1 cellular context compared by ENCODE assay signal in genomic region chr9:129996161-129996849, GRCh38.
TF ChIP-seq lines count a peak whose summit lies in the region.

No MANE protein-coding gene starts in this region.

TF ChIP-seq in K562, 482 proteins besides CTCF, POLR2A, EP300 and RAD21 (continued from another document and continues in another):
- TF ChIP-seq, protein P1, sequence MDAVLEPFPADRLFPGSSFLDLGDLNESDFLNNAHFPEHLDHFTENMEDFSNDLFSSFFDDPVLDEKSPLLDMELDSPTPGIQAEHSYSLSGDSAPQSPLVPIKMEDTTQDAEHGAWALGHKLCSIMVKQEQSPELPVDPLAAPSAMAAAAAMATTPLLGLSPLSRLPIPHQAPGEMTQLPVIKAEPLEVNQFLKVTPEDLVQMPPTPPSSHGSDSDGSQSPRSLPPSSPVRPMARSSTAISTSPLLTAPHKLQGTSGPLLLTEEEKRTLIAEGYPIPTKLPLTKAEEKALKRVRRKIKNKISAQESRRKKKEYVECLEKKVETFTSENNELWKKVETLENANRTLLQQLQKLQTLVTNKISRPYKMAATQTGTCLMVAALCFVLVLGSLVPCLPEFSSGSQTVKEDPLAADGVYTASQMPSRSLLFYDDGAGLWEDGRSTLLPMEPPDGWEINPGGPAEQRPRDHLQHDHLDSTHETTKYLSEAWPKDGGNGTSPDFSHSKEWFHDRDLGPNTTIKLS (IDR thresholded peaks at IDR 0.05; ENCODE audit: borderline replicate concordance, low read depth) = 0 out of 2 replicates have a peak, but pooled peaks have one; percentile 32
- TF ChIP-seq ZNF140 (CRISPR knock-in tag; IDR thresholded peaks at IDR 0.05) = no peak
- no peak for TF ChIP-seq MAZ (CRISPR knock-in tag; conservative IDR thresholded peaks at IDR 0.05 in 1 of 2, IDR thresholded peaks at IDR 0.05 in 1 of 2)
- TF ChIP-seq ZBTB49 (CRISPR knock-in tag; IDR thresholded peaks at IDR 0.05; ENCODE audit: borderline replicate concordance) = no peak
- no peak for TF ChIP-seq MECOM (CRISPR knock-in tag; IDR thresholded peaks at IDR 0.05)
- no peak for TF ChIP-seq NONO (IDR thresholded peaks at IDR 0.05; ENCODE audit: low read depth in 2 of 2, low read length in 1 of 2)
- TF ChIP-seq FOXK2 (conservative IDR thresholded peaks at IDR 0.05 in 1 of 2, IDR thresholded peaks at IDR 0.05 in 1 of 2; ENCODE audit: low read depth in 2 of 2) = no peak
- TF ChIP-seq RBFOX2 (IDR thresholded peaks at IDR 0.05; ENCODE audit: low read depth, low read length) = 0 out of 2 replicates have a peak, but pooled peaks have one; percentile 28
- TF ChIP-seq COPS2 (conservative IDR thresholded peaks at IDR 0.05) = no peak
- no peak for TF ChIP-seq ZBTB11 (CRISPR knock-in tag; IDR thresholded peaks at IDR 0.05)
- TF ChIP-seq ZEB2 (IDR thresholded peaks at IDR 0.05) = no peak
- TF ChIP-seq POLR2AphosphoS2 (IDR thresholded peaks at IDR 0.05; ENCODE audit: low read length) = no peak
- no peak for TF ChIP-seq CEBPG (CRISPR knock-in tag; IDR thresholded peaks at IDR 0.05)
- TF ChIP-seq CEBPG (tag; conservative IDR thresholded peaks at IDR 0.05 in 1 of 2, IDR thresholded peaks at IDR 0.05 in 1 of 2) = no peak
- TF ChIP-seq SPI1 (IDR thresholded peaks at IDR 0.05; ENCODE audit: borderline replicate concordance, low read depth, low read length) = peak; percentile 83
- TF ChIP-seq ZNF551 (CRISPR knock-in tag; IDR thresholded peaks at IDR 0.05) = no peak
- TF ChIP-seq ZNF507 (tag; conservative IDR thresholded peaks at IDR 0.05) = no peak
- TF ChIP-seq NCOA2 (IDR thresholded peaks at IDR 0.05; ENCODE audit: partially characterized antibody in 2 of 2) = no peak
- TF ChIP-seq, protein P2, sequence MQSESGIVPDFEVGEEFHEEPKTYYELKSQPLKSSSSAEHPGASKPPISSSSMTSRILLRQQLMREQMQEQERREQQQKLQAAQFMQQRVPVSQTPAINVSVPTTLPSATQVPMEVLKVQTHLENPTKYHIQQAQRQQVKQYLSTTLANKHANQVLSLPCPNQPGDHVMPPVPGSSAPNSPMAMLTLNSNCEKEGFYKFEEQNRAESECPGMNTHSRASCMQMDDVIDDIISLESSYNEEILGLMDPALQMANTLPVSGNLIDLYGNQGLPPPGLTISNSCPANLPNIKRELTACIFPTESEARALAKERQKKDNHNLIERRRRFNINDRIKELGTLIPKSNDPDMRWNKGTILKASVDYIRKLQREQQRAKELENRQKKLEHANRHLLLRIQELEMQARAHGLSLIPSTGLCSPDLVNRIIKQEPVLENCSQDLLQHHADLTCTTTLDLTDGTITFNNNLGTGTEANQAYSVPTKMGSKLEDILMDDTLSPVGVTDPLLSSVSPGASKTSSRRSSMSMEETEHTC (IDR thresholded peaks at IDR 0.05) = no peak
- TF ChIP-seq ZNF444 (CRISPR knock-in tag; IDR thresholded peaks at IDR 0.05) = no peak
- no peak for TF ChIP-seq KLF16 (IDR thresholded peaks at IDR 0.05)
- no peak for TF ChIP-seq CREM (IDR thresholded peaks at IDR 0.05; ENCODE audit: low read depth)
- no peak for TF ChIP-seq PHF21A (IDR thresholded peaks at IDR 0.05; ENCODE audit: borderline replicate concordance, low read depth)
- no peak for TF ChIP-seq PRPF4 (IDR thresholded peaks at IDR 0.05; ENCODE audit: insufficient read depth, low read depth, low read length, poor library complexity, severe bottlenecking)
- no peak for TF ChIP-seq SOX6 (IDR thresholded peaks at IDR 0.05)
- no peak for TF ChIP-seq HDAC8 (tag; IDR thresholded peaks at IDR 0.05)
- TF ChIP-seq HSF4 (CRISPR knock-in tag; IDR thresholded peaks at IDR 0.05; ENCODE audit: borderline replicate concordance) = no peak
- TF ChIP-seq RHOXF2B (CRISPR knock-in tag; conservative IDR thresholded peaks at IDR 0.05) = no peak
- TF ChIP-seq, protein P3, sequence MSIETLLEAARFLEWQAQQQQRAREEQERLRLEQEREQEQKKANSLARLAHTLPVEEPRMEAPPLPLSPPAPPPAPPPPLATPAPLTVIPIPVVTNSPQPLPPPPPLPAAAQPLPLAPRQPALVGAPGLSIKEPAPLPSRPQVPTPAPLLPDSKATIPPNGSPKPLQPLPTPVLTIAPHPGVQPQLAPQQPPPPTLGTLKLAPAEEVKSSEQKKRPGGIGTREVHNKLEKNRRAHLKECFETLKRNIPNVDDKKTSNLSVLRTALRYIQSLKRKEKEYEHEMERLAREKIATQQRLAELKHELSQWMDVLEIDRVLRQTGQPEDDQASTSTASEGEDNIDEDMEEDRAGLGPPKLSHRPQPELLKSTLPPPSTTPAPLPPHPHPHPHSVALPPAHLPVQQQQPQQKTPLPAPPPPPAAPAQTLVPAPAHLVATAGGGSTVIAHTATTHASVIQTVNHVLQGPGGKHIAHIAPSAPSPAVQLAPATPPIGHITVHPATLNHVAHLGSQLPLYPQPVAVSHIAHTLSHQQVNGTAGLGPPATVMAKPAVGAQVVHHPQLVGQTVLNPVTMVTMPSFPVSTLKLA (conservative IDR thresholded peaks at IDR 0.05) = 0 out of 4 replicates have a peak, but pooled peaks of 1 of the 2 experiments have one; percentile 12
- TF ChIP-seq HDAC3 (IDR thresholded peaks at IDR 0.05; ENCODE audit: borderline replicate concordance, partially characterized antibody) = peak; percentile 1
- TF ChIP-seq POLR2B (IDR thresholded peaks at IDR 0.05; ENCODE audit: low read depth, partially characterized antibody) = no peak
- TF ChIP-seq CREBBP (IDR thresholded peaks at IDR 0.05; ENCODE audit: low read depth, low read length) = no peak
- TF ChIP-seq POU5F1 (IDR thresholded peaks at IDR 0.05; ENCODE audit: borderline replicate concordance, low read depth, low read length, partially characterized antibody) = no peak
- no peak for TF ChIP-seq HLTF (IDR thresholded peaks at IDR 0.05)
- TF ChIP-seq ZNF263 (CRISPR knock-in tag; IDR thresholded peaks at IDR 0.05; ENCODE audit: borderline replicate concordance) = no peak
- TF ChIP-seq FOXJ2 (tag; IDR thresholded peaks at IDR 0.05) = no peak
- no peak for TF ChIP-seq GATAD2A (IDR thresholded peaks at IDR 0.05)
- no peak for TF ChIP-seq ZNF398 (CRISPR knock-in tag; IDR thresholded peaks at IDR 0.05)
- TF ChIP-seq ARHGAP35 (IDR thresholded peaks at IDR 0.05; ENCODE audit: partially characterized antibody) = no peak
- no peak for TF ChIP-seq KLF10 (CRISPR knock-in tag; IDR thresholded peaks at IDR 0.05)
- no peak for TF ChIP-seq CCNT2 (IDR thresholded peaks at IDR 0.05; ENCODE audit: borderline replicate concordance, extremely low read depth, insufficient read length, low read depth, low read length)
- TF ChIP-seq ETV5 (CRISPR knock-in tag; IDR thresholded peaks at IDR 0.05; ENCODE audit: low read depth) = no peak
- no peak for TF ChIP-seq HNRNPUL1 (IDR thresholded peaks at IDR 0.05; ENCODE audit: low read length)
- TF ChIP-seq ATF4 (CRISPR knock-in tag; IDR thresholded peaks at IDR 0.05) = no peak
- TF ChIP-seq MYNN (IDR thresholded peaks at IDR 0.05) = peak; percentile 1; the same call in 1 of the 2 replicates
- TF ChIP-seq MYNN (CRISPR knock-in tag; IDR thresholded peaks at IDR 0.05) = no peak
- no peak for TF ChIP-seq TRIM28 (IDR thresholded peaks at IDR 0.05)
- TF ChIP-seq ZNF830 (CRISPR knock-in tag; IDR thresholded peaks at IDR 0.05) = no peak
- TF ChIP-seq DPF2 (IDR thresholded peaks at IDR 0.05) = peak; percentile 35
- TF ChIP-seq ATF3 (IDR thresholded peaks at IDR 0.05) = no peak
- no peak for TF ChIP-seq ATF3 (CRISPR knock-in tag; conservative IDR thresholded peaks at IDR 0.05)
- TF ChIP-seq FOXJ3 (CRISPR knock-in tag; IDR thresholded peaks at IDR 0.05) = no peak
- TF ChIP-seq NFXL1 (CRISPR knock-in tag; IDR thresholded peaks at IDR 0.05) = no peak
- no peak for TF ChIP-seq C11orf30 (IDR thresholded peaks at IDR 0.05; ENCODE audit: low read depth)
- TF ChIP-seq FOXK1 (CRISPR knock-in tag; IDR thresholded peaks at IDR 0.05; ENCODE audit: borderline replicate concordance) = no peak
- TF ChIP-seq ZNF79 (CRISPR knock-in tag; IDR thresholded peaks at IDR 0.05; ENCODE audit: low read depth) = no peak
- no peak for TF ChIP-seq BACH1 (tag; IDR thresholded peaks at IDR 0.05)
- TF ChIP-seq TAL1 (IDR thresholded peaks at IDR 0.05) = no peak
- TF ChIP-seq PBX2 (CRISPR knock-in tag; IDR thresholded peaks at IDR 0.05; ENCODE audit: low read depth) = no peak
- TF ChIP-seq PBX2 (tag; conservative IDR thresholded peaks at IDR 0.05; ENCODE audit: low read depth) = no peak
- TF ChIP-seq CAMTA2 (CRISPR knock-in tag; conservative IDR thresholded peaks at IDR 0.05) = no peak
